In genomic region chr15:40412095-40412759, GRCh38 we compare ENCODE assay signal across 1 cellular context.
TF ChIP-seq lines count a peak whose summit lies in the region.

No MANE protein-coding gene starts in this region.

TF ChIP-seq in HepG2, 621 proteins besides CTCF, POLR2A, EP300 and RAD21 (continued from another document and continues in another):
- TF ChIP-seq, protein P1, sequence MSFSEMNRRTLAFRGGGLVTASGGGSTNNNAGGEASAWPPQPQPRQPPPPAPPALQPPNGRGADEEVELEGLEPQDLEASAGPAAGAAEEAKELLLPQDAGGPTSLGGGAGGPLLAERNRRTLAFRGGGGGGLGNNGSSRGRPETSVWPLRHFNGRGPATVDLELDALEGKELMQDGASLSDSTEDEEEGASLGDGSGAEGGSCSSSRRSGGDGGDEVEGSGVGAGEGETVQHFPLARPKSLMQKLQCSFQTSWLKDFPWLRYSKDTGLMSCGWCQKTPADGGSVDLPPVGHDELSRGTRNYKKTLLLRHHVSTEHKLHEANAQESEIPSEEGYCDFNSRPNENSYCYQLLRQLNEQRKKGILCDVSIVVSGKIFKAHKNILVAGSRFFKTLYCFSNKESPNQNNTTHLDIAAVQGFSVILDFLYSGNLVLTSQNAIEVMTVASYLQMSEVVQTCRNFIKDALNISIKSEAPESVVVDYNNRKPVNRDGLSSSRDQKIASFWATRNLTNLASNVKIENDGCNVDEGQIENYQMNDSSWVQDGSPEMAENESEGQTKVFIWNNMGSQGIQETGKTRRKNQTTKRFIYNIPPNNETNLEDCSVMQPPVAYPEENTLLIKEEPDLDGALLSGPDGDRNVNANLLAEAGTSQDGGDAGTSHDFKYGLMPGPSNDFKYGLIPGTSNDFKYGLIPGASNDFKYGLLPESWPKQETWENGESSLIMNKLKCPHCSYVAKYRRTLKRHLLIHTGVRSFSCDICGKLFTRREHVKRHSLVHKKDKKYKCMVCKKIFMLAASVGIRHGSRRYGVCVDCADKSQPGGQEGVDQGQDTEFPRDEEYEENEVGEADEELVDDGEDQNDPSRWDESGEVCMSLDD (CRISPR knock-in tag; IDR thresholded peaks at IDR 0.05; ENCODE audit: borderline replicate concordance): no peak
- TF ChIP-seq TAF15 (IDR thresholded peaks at IDR 0.05; ENCODE audit: low read depth, low read length, poor library complexity, severe bottlenecking) (no peak), HDAC2 (CRISPR knock-in tag; IDR thresholded peaks at IDR 0.05) (peak; percentile 65), SRSF4 (IDR thresholded peaks at IDR 0.05; ENCODE audit: low read depth, low read length, poor library complexity, severe bottlenecking) (no peak), MTF1 (CRISPR knock-in tag; IDR thresholded peaks at IDR 0.05) (no peak), TFDP1 (CRISPR knock-in tag; IDR thresholded peaks at IDR 0.05; ENCODE audit: borderline replicate concordance) (no peak; the same call in 1 of the 2 replicates), GLI4 (CRISPR knock-in tag; IDR thresholded peaks at IDR 0.05; ENCODE audit: borderline replicate concordance) (no peak), MAF1 (CRISPR knock-in tag; IDR thresholded peaks at IDR 0.05; ENCODE audit: borderline replicate concordance) (no peak), ZNF552 (CRISPR knock-in tag; IDR thresholded peaks at IDR 0.05; ENCODE audit: borderline replicate concordance) (no peak), NFE2L2 (IDR thresholded peaks at IDR 0.05; ENCODE audit: low read length) (no peak), ZNF431 (CRISPR knock-in tag; IDR thresholded peaks at IDR 0.05; ENCODE audit: borderline replicate concordance, low read depth) (no peak), STAT5B (CRISPR knock-in tag; IDR thresholded peaks at IDR 0.05) (no peak), NR2F6 (IDR thresholded peaks at IDR 0.05) (0 out of 2 replicates have a peak, but pooled peaks have one; percentile 21), NR2F6 (CRISPR knock-in tag; IDR thresholded peaks at IDR 0.05) (peak; percentile 38; the same call in 1 of the 2 replicates), TBL1XR1 (IDR thresholded peaks at IDR 0.05; ENCODE audit: borderline replicate concordance, low read length, partially characterized antibody) (no peak), ZNF484 (CRISPR knock-in tag; IDR thresholded peaks at IDR 0.05; ENCODE audit: borderline replicate concordance, low read depth) (no peak), TOE1 (CRISPR knock-in tag; IDR thresholded peaks at IDR 0.05) (no peak), PRDM4 (CRISPR knock-in tag; IDR thresholded peaks at IDR 0.05; ENCODE audit: borderline replicate concordance) (no peak), SPEN (CRISPR knock-in tag; IDR thresholded peaks at IDR 0.05; ENCODE audit: low read depth) (no peak), ZNF704 (CRISPR knock-in tag; IDR thresholded peaks at IDR 0.05; ENCODE audit: borderline replicate concordance) (no peak), KLF9 (CRISPR knock-in tag; IDR thresholded peaks at IDR 0.05; ENCODE audit: low read depth) (no peak), TARDBP (CRISPR knock-in tag; IDR thresholded peaks at IDR 0.05) (no peak), HOXD1 (CRISPR knock-in tag; IDR thresholded peaks at IDR 0.05) (no peak), JUND (CRISPR knock-in tag; IDR thresholded peaks at IDR 0.05) (0 out of 2 replicates have a peak, but pooled peaks have one; percentile 62), ZNF142 (CRISPR knock-in tag; IDR thresholded peaks at IDR 0.05) (no peak), RFX3 (CRISPR knock-in tag; IDR thresholded peaks at IDR 0.05) (no peak), ZNF800 (CRISPR knock-in tag; IDR thresholded peaks at IDR 0.05) (no peak), ZNF274 (CRISPR knock-in tag; IDR thresholded peaks at IDR 0.05) (no peak), PLSCR1 (CRISPR knock-in tag; IDR thresholded peaks at IDR 0.05; ENCODE audit: borderline replicate concordance) (no peak), RARA (CRISPR knock-in tag; IDR thresholded peaks at IDR 0.05) (0 out of 2 replicates have a peak, but pooled peaks have one; percentile 32), PPARG (CRISPR knock-in tag; conservative IDR thresholded peaks at IDR 0.05) (no peak), KAT2B (IDR thresholded peaks at IDR 0.05; ENCODE audit: borderline replicate concordance, low read depth, low read length) (no peak), ZNF619 (CRISPR knock-in tag; IDR thresholded peaks at IDR 0.05) (no peak), FOXA1 (IDR thresholded peaks at IDR 0.05) (no peak), FOXA1 (CRISPR knock-in tag; IDR thresholded peaks at IDR 0.05) (no peak), ZNF280B (CRISPR knock-in tag; IDR thresholded peaks at IDR 0.05; ENCODE audit: borderline replicate concordance) (no peak)
- TF ChIP-seq, protein P2, sequence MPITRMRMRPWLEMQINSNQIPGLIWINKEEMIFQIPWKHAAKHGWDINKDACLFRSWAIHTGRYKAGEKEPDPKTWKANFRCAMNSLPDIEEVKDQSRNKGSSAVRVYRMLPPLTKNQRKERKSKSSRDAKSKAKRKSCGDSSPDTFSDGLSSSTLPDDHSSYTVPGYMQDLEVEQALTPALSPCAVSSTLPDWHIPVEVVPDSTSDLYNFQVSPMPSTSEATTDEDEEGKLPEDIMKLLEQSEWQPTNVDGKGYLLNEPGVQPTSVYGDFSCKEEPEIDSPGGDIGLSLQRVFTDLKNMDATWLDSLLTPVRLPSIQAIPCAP (CRISPR knock-in tag; IDR thresholded peaks at IDR 0.05; ENCODE audit: low read depth): no peak
- TF ChIP-seq, protein P3, sequence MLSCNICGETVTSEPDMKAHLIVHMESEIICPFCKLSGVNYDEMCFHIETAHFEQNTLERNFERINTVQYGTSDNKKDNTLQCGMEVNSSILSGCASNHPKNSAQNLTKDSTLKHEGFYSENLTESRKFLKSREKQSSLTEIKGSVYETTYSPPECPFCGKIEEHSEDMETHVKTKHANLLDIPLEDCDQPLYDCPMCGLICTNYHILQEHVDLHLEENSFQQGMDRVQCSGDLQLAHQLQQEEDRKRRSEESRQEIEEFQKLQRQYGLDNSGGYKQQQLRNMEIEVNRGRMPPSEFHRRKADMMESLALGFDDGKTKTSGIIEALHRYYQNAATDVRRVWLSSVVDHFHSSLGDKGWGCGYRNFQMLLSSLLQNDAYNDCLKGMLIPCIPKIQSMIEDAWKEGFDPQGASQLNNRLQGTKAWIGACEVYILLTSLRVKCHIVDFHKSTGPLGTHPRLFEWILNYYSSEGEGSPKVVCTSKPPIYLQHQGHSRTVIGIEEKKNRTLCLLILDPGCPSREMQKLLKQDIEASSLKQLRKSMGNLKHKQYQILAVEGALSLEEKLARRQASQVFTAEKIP (CRISPR knock-in tag; IDR thresholded peaks at IDR 0.05; ENCODE audit: borderline replicate concordance): no peak
